Comparison of ENCODE assay signal across 27 cellular contexts in the genomic region with DNA sequence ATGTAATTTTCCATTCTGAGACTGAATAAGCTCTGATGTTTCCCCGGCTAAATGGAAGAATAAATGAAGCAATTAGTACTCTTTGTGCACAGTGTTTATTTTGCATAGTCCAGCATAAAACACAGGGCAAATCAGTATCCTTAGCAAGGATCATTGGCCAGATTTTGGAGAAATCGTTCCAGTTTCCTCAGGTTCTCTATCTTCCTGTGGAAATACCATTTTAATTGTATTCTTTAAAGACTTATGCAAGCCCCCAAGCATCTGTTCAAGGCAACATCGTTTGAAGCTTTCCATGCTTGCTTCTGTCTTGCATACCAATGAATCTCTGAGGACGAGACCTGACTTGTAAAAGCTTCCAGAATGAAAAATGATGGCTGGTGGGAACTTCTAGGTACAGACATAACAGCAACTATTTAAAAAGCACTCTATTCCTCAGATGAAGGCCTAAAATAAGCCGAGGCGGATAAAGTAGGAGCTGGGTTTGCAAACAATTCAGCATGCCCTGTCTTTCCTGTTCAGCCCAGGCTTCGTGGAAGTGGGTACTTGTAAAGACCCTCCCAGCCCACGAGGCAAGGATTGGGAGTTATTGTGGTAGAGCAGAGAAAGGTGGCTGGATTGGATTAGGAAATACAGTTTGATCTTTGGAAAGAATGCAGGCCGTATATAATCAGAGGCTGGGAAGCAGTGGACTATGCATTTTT. TPM values are rescaled to one million over a fixed set of nuclear protein-coding genes. Genes with fewer than 3 reads are reported as not detected.
A peak's percentile ranks its signal among the peaks of the same experiment; 100 is the strongest.
DNase-seq lines count a peak whose midpoint lies in the region; ATAC-seq, FAIRE-seq and TF ChIP-seq lines count a peak whose summit lies in the region.
"Had no signal": no experiment of that assay in that cellular context is flagged by ENCODE, and none has a peak within 500 bp of the region (broad histone marks: within the 10 kb centered on the region; RNA-seq: fewer than 3 reads in every experiment).

No MANE protein-coding gene starts in this region.

- H4K20me1 ChIP-seq in HepG2 (ENCODE audit: insufficient read depth, low read length) = no peaks in the 10 kb centered on the region

- H3K27me3 ChIP-seq in HepG2 (ENCODE audit: control insufficient read depth in 1 of 2, insufficient read depth in 2 of 2, low read length in 2 of 2) (no peaks in the 10 kb centered on the region), right lobe of liver (no peaks in the 10 kb centered on the region)

- H3K4me2 ChIP-seq in HepG2 (ENCODE audit: low read depth, low read length) = peak overlapping the region; percentile 60
- H3K4me2 ChIP-seq: GM23338, KMS-11, SK-N-SH had no signal

- TF ChIP-seq EP300 in HepG2 (IDR thresholded peaks at IDR 0.05; ENCODE audit: low read depth in 2 of 2, low read length in 2 of 2) (no peak), HepG2 (CRISPR knock-in tag; IDR thresholded peaks at IDR 0.05; ENCODE audit: borderline replicate concordance) (no peak)

- no peak for FAIRE-seq in HepG2 (lab: Jason Lieb, UNC)
- FAIRE-seq: GM12891, HTR-8/SVneo had no signal

- H3K9me3 ChIP-seq in HepG2 (ENCODE audit: low read length) (no peaks in the 10 kb centered on the region), right lobe of liver (no peaks in the 10 kb centered on the region)

- H3K79me2 ChIP-seq in HepG2 (ENCODE audit: insufficient read depth, low read length) = no peaks in the 10 kb centered on the region

- in situ Hi-C loops in HepG2 (cut with HindIII; ENCODE audit: extremely low pct_ligation_motif_present, low pct_unique_long_range_greater_than_20kb) = no loop called here

- no peak for TF ChIP-seq CTCF in HepG2 (CRISPR knock-in tag; IDR thresholded peaks at IDR 0.05)
- TF ChIP-seq CTCF in right lobe of liver (IDR thresholded peaks at IDR 0.05) = no peak

- H2AFZ ChIP-seq in HepG2 (ENCODE audit: low read length) = no peak overlapping the region
- H2AFZ ChIP-seq: GM23338 had no signal

- H3K4me1 ChIP-seq in HepG2 (ENCODE audit: insufficient read depth, low read length) (peaks cover 55% of the 10 kb centered on the region), right lobe of liver (no peaks in the 10 kb centered on the region)

- intact Hi-C loops in HepG2 (cut with micrococcal nuclease; ENCODE audit: unreplicated experiment) = loop anchor here (1.0 to 10.0 kb wide), 5 partner anchors 21 to 237 kb away; a partner anchor contains a TSS
- intact Hi-C loops in right lobe of liver (cut with DNase I) = no loop called here

- no peaks in the 10 kb centered on the region for H3K36me3 ChIP-seq in HepG2 (replicated peaks in 1 of 2; ENCODE audit: control insufficient read depth in 1 of 2, insufficient read depth in 2 of 2, low read length in 2 of 2)
- H3K36me3 ChIP-seq in right lobe of liver = no peaks in the 10 kb centered on the region

- POLR2A ChIA-PET in HepG2 (lab: Yijun Ruan, JAX) = interaction anchor here (0.9 to 2.1 kb wide), 5 partner anchors 16 to 57 kb away, joined by 3 to 8 read pairs (median 3); a partner anchor contains a TSS

- ATAC-seq in HepG2 = no peak
- no peak for ATAC-seq in right lobe of liver
- ATAC-seq: GM23338, HCT116 had no signal

- TF ChIP-seq POLR2A in HepG2 (IDR thresholded peaks at IDR 0.05; ENCODE audit: insufficient read depth in 1 of 2, low read depth in 2 of 2, low read length in 2 of 2) (no peak; a peak in 1 of 4 replicates), right lobe of liver (IDR thresholded peaks at IDR 0.05) (no peak)

- H3K9ac ChIP-seq in HepG2 (ENCODE audit: insufficient read depth, low read depth, low read length) = peak overlapping the region; percentile 50
- H3K9ac ChIP-seq: KMS-11, SK-N-SH had no signal

- 14% methylated on average over 9 of the region's 9 CpGs for WGBS in HepG2 (ENCODE audit: low lambda C conversion rate)
- WGBS in right lobe of liver (ENCODE audit: insufficient coverage, low coverage, low lambda C conversion rate, missing lambda C conversion rate) = 43% methylated on average over 9 of the region's 9 CpGs

- BruUV-seq in HepG2 (replicated peaks; lab: Mats Ljungman, UMichigan) = TSS peak; percentile 57

- CTCF ChIA-PET in HepG2 (lab: Yijun Ruan, JAX; ENCODE audit: low intra/inter-chr PET ratio, low total read pairs) = no interaction called here

- peak overlapping the region; percentile 84 for H3K27ac ChIP-seq in HepG2 (ENCODE audit: extremely low read length, insufficient read depth, low read length)
- no peak overlapping the region for H3K27ac ChIP-seq in right lobe of liver
- peak overlapping the region; percentile 29 for H3K27ac ChIP-seq in cingulate gyrus (ENCODE audit: low read depth, low read length)
- H3K27ac ChIP-seq: C4-2B, KMS-11, RWPE1 had no signal

- TF ChIP-seq RAD21 in HepG2 (CRISPR knock-in tag; IDR thresholded peaks at IDR 0.05) = no peak

- DNase-seq in HepG2 (ENCODE audit: low spot score) (no peak), right lobe of liver (no peak), midbrain (lab: John Stamatoyannopoulos, UW) (peak; percentile 6), retina (no peak), DMS79 (lab: John Stamatoyannopoulos, UW) (no peak), CD1c-positive myeloid dendritic cell (ENCODE audit: extremely low spot score) (no peak)
- DNase-seq in effector CD4-positive, alpha-beta T cell = no peak
- DNase-seq: AML-193; IMR-90; NCI-H1105; NCI-H187; NCI-H774; NK-92 treated with Interleukin-12 subunit alpha and Interleukin-12 subunit beta, amount 100 ng/mL, for 24 hours; SIG-M5; SK-N-SH had no signal

- H3K4me3 ChIP-seq in HepG2 (replicated peaks in 1 of 3; ENCODE audit: insufficient read depth in 1 of 3, low read depth in 2 of 3, low read length in 3 of 3) (peak overlapping the region in 1 of 3 experiments; percentile 15; a peak in 1 of 6 replicates), right lobe of liver (no peak overlapping the region)
- H3K4me3 ChIP-seq: GM23338 had no signal

TF ChIP-seq in HepG2, 621 proteins besides CTCF, POLR2A, EP300 and RAD21 (continues in another document):
- TF ChIP-seq, protein P1, sequence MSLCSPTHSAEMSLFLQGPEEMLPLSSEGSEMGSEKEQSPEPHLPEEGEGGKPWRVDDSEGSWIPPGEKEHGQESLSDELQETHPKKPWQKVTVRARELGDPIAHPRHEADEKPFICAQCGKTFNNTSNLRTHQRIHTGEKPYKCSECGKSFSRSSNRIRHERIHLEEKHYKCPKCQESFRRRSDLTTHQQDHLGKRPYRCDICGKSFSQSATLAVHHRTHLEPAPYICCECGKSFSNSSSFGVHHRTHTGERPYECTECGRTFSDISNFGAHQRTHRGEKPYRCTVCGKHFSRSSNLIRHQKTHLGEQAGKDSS (CRISPR knock-in tag; IDR thresholded peaks at IDR 0.05; ENCODE audit: borderline replicate concordance, low read depth) = no peak
- TF ChIP-seq, protein P2, sequence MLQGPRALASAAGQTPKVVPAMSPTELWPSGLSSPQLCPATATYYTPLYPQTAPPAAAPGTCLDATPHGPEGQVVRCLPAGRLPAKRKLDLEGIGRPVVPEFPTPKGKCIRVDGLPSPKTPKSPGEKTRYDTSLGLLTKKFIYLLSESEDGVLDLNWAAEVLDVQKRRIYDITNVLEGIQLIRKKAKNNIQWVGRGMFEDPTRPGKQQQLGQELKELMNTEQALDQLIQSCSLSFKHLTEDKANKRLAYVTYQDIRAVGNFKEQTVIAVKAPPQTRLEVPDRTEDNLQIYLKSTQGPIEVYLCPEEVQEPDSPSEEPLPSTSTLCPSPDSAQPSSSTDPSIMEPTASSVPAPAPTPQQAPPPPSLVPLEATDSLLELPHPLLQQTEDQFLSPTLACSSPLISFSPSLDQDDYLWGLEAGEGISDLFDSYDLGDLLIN (CRISPR knock-in tag; IDR thresholded peaks at IDR 0.05; ENCODE audit: borderline replicate concordance) = no peak
- no peak for TF ChIP-seq ZBTB20 (CRISPR knock-in tag; IDR thresholded peaks at IDR 0.05; ENCODE audit: borderline replicate concordance, low read depth)
- peak; percentile 44; the same call in 1 of the 2 replicates for TF ChIP-seq DMAP1 (CRISPR knock-in tag; IDR thresholded peaks at IDR 0.05)
- TF ChIP-seq, protein P3, sequence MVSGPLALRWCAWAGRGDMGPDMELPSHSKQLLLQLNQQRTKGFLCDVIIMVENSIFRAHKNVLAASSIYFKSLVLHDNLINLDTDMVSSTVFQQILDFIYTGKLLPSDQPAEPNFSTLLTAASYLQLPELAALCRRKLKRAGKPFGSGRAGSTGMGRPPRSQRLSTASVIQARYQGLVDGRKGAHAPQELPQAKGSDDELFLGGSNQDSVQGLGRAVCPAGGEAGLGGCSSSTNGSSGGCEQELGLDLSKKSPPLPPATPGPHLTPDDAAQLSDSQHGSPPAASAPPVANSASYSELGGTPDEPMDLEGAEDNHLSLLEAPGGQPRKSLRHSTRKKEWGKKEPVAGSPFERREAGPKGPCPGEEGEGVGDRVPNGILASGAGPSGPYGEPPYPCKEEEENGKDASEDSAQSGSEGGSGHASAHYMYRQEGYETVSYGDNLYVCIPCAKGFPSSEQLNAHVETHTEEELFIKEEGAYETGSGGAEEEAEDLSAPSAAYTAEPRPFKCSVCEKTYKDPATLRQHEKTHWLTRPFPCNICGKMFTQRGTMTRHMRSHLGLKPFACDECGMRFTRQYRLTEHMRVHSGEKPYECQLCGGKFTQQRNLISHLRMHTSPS (CRISPR knock-in tag; IDR thresholded peaks at IDR 0.05; ENCODE audit: low read depth) = no peak
- TF ChIP-seq FLYWCH1 (CRISPR knock-in tag; IDR thresholded peaks at IDR 0.05) = no peak

RNA-seq across cellular contexts. Expression of a gene that starts 21.6 kb away (rescaled TPM):
- not detected in 2 replicates for total RNA-seq in HepG2 (2016; rRNA removed; fragmentation: Illumina TruSeq; extraction: Trizol)
- 0.10 and 0.18 TPM in 2 replicates for total RNA-seq in HepG2 (2016; cell fraction: cytosol; rRNA removed; fragmentation: Illumina TruSeq; extraction: Trizol; ENCODE audit: low read depth)
- not detected in 2 replicates for total RNA-seq in HepG2 (2016; cell fraction: insoluble cytoplasmic fraction; rRNA removed; fragmentation: Illumina TruSeq; extraction: Trizol)
- 0.12 and 0.24 TPM in 2 replicates for total RNA-seq in HepG2 (2016; cell fraction: membrane; rRNA removed; fragmentation: Illumina TruSeq; extraction: Trizol)
- not detected in 2 replicates for total RNA-seq in HepG2 (2016; cell fraction: nucleus; rRNA removed; fragmentation: Illumina TruSeq; extraction: Trizol)
- not detected in 2 replicates for polyA plus RNA-seq in HepG2 (2011; rRNA removed)
- not detected in 2 replicates for polyA plus RNA-seq in HepG2 (2011; cell fraction: cytosol; rRNA removed)
- polyA plus RNA-seq in HepG2 (2011; cell fraction: nucleus; rRNA removed) = not detected in 2 replicates
- 0.09 TPM in 1 of 2 replicates, not detected in the other for polyA plus RNA-seq in HepG2 (2012)
- 0.15 and 0.17 TPM in 2 replicates for polyA plus RNA-seq in HepG2 (2016; cell fraction: cytosol; fragmentation: Illumina TruSeq; extraction: Trizol; ENCODE audit: low read depth)
- polyA plus RNA-seq in HepG2 (2016; cell fraction: insoluble cytoplasmic fraction; fragmentation: Illumina TruSeq; extraction: Trizol; ENCODE audit: low read depth) = not detected in 2 replicates
- polyA plus RNA-seq in HepG2 (2016; cell fraction: membrane; fragmentation: Illumina TruSeq; extraction: Trizol; ENCODE audit: low read depth) = 0.20 and 0.24 TPM in 2 replicates
- 0.64 TPM in 1 of 2 replicates, not detected in the other for polyA plus RNA-seq in HepG2 (2016; cell fraction: nucleus; fragmentation: Illumina TruSeq; extraction: Trizol; ENCODE audit: insufficient read depth, low read depth)
- 0.36 TPM in 1 of 2 replicates, not detected in the other for polyA minus RNA-seq in HepG2 (2011; rRNA and poly(A)+ RNA removed; ENCODE audit: low replicate concordance)
- not detected in 2 replicates for polyA minus RNA-seq in HepG2 (2011; cell fraction: cytosol; rRNA and poly(A)+ RNA removed)
- 0.75 and 0.90 TPM in 2 replicates for polyA minus RNA-seq in HepG2 (2011; cell fraction: nucleus; rRNA and poly(A)+ RNA removed)
- total RNA-seq in right lobe of liver = not detected
- total RNA-seq: A172, G401, IMR-90, NCI-H460 had no signal
- polyA plus RNA-seq: AG04450, IMR-90 had no signal

Comparison
In these comparisons a context has a peak if more than half of its experiments do, and no peak if none do; other contexts are left out.
1. H3K27ac ChIP-seq: peak in HepG2 (single experiment) and cingulate gyrus (single experiment); none in right lobe of liver (0 of 3).